Comparison of ENCODE assay signal across 13 cellular contexts in genomic region chr22:35761037-35761436, GRCh38. TPM values are rescaled to one million over a fixed set of nuclear protein-coding genes. Genes with fewer than 3 reads are reported as not detected.
DNase-seq lines count a peak whose midpoint lies in the region; ATAC-seq and TF ChIP-seq lines count a peak whose summit lies in the region.
"Had no signal": no experiment of that assay in that cellular context is flagged by ENCODE, and none has a peak within 500 bp of the region (broad histone marks: within the 10 kb centered on the region; RNA-seq: fewer than 3 reads in every experiment).

No MANE protein-coding gene starts in this region.

- no peaks in the 10 kb centered on the region for H3K9me2 ChIP-seq in PC-9 (ENCODE audit: insufficient read depth)

- H3K4me1 ChIP-seq in PC-9 (replicated peaks; ENCODE audit: insufficient read depth) (0 out of 2 replicates have a peak, but pooled peaks cover 3% of the 10 kb centered on the region), parathyroid adenoma (no peaks in the 10 kb centered on the region)

- intact Hi-C loops in PC-9 (cut with micrococcal nuclease; ENCODE audit: unreplicated experiment): loop anchor here (2.0 to 5.0 kb wide), 2 partner anchors 160 to 361 kb away; no protein-coding TSS in a partner anchor

- H3K27ac ChIP-seq in PC-9: no peak overlapping the region
- H3K27ac ChIP-seq in parathyroid adenoma: no peak overlapping the region
- H3K27ac ChIP-seq: neutrophil had no signal

- H3F3A ChIP-seq in PC-9 (ENCODE audit: insufficient read depth, low read depth): peaks cover 13% of the 10 kb centered on the region; the same call in 1 of the 2 replicates

- CTCF ChIA-PET in PC-9 (lab: Charles Lee): interaction anchor here (0.6 kb wide), 1 partner anchor 193 kb away, joined by 3 read pairs; no protein-coding TSS in a partner anchor

- no peaks in the 10 kb centered on the region for H3K27me3 ChIP-seq in PC-9 (ENCODE audit: insufficient read depth, low read depth)
- H3K27me3 ChIP-seq in parathyroid adenoma (ENCODE audit: control insufficient read depth, insufficient read depth, low read length): no peaks in the 10 kb centered on the region
- H3K27me3 ChIP-seq: neutrophil had no signal

- H3K4me3 ChIP-seq in PC-9 (no peak overlapping the region), parathyroid adenoma (ENCODE audit: low read depth, low read length) (no peak overlapping the region)

- no peaks in the 10 kb centered on the region for H3K9me3 ChIP-seq in PC-9 (ENCODE audit: insufficient read depth, low read depth)
- no peaks in the 10 kb centered on the region for H3K9me3 ChIP-seq in parathyroid adenoma (ENCODE audit: control insufficient read depth, low read length)
- H3K9me3 ChIP-seq: neutrophil had no signal

- H2AFZ ChIP-seq in PC-9: no peak overlapping the region
- no peak overlapping the region for H2AFZ ChIP-seq in parathyroid adenoma

- H4K20me1 ChIP-seq in PC-9 (ENCODE audit: insufficient read depth): no peaks in the 10 kb centered on the region; the same call in 1 of the 2 replicates

- BruUV-seq in PC-9 (replicated peaks; lab: Mats Ljungman, UMichigan): no TSS peak

- H3K36me3 ChIP-seq in PC-9 (ENCODE audit: low read depth) (peaks cover 42% of the 10 kb centered on the region), parathyroid adenoma (ENCODE audit: control insufficient read depth, insufficient read depth, low read length) (no peaks in the 10 kb centered on the region)
- H3K36me3 ChIP-seq: neutrophil had no signal

- TF ChIP-seq CTCF in PC-9 (conservative IDR thresholded peaks at IDR 0.05) (peak; percentile 43; the same call in 1 of the 2 replicates), parathyroid adenoma (IDR thresholded peaks at IDR 0.05) (peak; percentile 26)

- POLR2A ChIA-PET in PC-9 (lab: Charles Lee; ENCODE audit: unreplicated experiment): no interaction called here

- ATAC-seq in HG03565 (IDR thresholded peaks at IDR 0.05; ENCODE audit: unreplicated experiment): no peak
- ATAC-seq: activated T-helper 17 cell treated with anti-CD3 and anti-CD28 coated beads, Interleukin-2, amount 50 U/mL, for 72 hours; esophagus mucosa had no signal

- no peak overlapping the region for H3K4me2 ChIP-seq in PC-9
- no peak overlapping the region for H3K4me2 ChIP-seq in parathyroid adenoma (ENCODE audit: low read length)

- DNase-seq in DMS53 (lab: John Stamatoyannopoulos, UW): peak; percentile 0
- no peak for DNase-seq in DMS53 treated with DMSO at 0.1 percent for 48 hours (lab: John Stamatoyannopoulos, UW; ENCODE audit: unreplicated experiment)
- no peak for DNase-seq in PC-9
- DNase-seq in fibroblast of gingiva (ENCODE audit: low read depth): peak; percentile 19
- no peak for DNase-seq in NCI-H345 treated with DMSO at 0.1 percent for 48 hours (lab: John Stamatoyannopoulos, UW; ENCODE audit: unreplicated experiment)
- DNase-seq in GM19240 (ENCODE audit: insufficient read length, low spot score): no peak

- no peak overlapping the region for H3K9ac ChIP-seq in parathyroid adenoma

- H3K79me2 ChIP-seq in PC-9 (ENCODE audit: low read depth) (peaks cover 5% of the 10 kb centered on the region; the same call in 1 of the 2 replicates), parathyroid adenoma (no peaks in the 10 kb centered on the region)

RNA-seq across cellular contexts. Expression of gene APOL5, which starts 43.4 kb away (rescaled TPM):
- not detected in 2 replicates for total RNA-seq in PC-9 (2021)
- total RNA-seq: A172; activated T-helper 17 cell treated with anti-CD3 and anti-CD28 coated beads, Interleukin-2, amount 50 U/mL, for 72 hours; esophagus mucosa; T-helper 1 cell treated with Interleukin-12 subunit alpha and Interleukin-12 subunit beta and Interleukin-4 antibody, amounts not matched to agents 30 ng/mL and 1 ng/mL, for 36 hours had no signal

Comparison
In these comparisons a context has a peak if more than half of its experiments do, and no peak if none do; other contexts are left out.
1. DNase-seq: peak in DMS53 (single experiment) and fibroblast of gingiva (single experiment); none in DMS53 treated with DMSO at 0.1 percent for 48 hours (single experiment), PC-9 (0 of 2), NCI-H345 treated with DMSO at 0.1 percent for 48 hours (single experiment) and GM19240 (single experiment).